In genomic region chr1:207807395-207808321, GRCh38 we compare ENCODE assay signal across 10 cellular contexts. TPM values are rescaled to one million over a fixed set of nuclear protein-coding genes. Genes with fewer than 3 reads are reported as not detected.
DNase-seq lines count a peak whose midpoint lies in the region; ATAC-seq and TF ChIP-seq lines count a peak whose summit lies in the region.
"Had no signal": no experiment of that assay in that cellular context is flagged by ENCODE, and none has a peak within 500 bp of the region (broad histone marks: within the 10 kb centered on the region; RNA-seq: fewer than 3 reads in every experiment).

No MANE protein-coding gene starts in this region.

- no peaks in the 10 kb centered on the region for H3K9me2 ChIP-seq in OCI-LY1 (ENCODE audit: low read depth, low read length)

- no peak overlapping the region for H3K4me3 ChIP-seq in OCI-LY1 (ENCODE audit: low read depth, low read length, poor library complexity, severe bottlenecking)
- H3K4me3 ChIP-seq in duodenal mucosa (ENCODE audit: low read depth in 1 of 2, low read length in 2 of 2) = peak overlapping the region in 1 of 2 donors; percentile 24

- peaks cover 99% of the 10 kb centered on the region for H3K36me3 Mint-ChIP-seq in CD4-positive, alpha-beta T cell (ENCODE audit: low read depth)
- peaks cover 5% of the 10 kb centered on the region for H3K36me3 Mint-ChIP-seq in osteocyte (ENCODE audit: unreplicated experiment)

- H3K36me3 ChIP-seq in OCI-LY1 (ENCODE audit: insufficient read depth, low read length) (peaks cover 95% of the 10 kb centered on the region), duodenal mucosa (ENCODE audit: control insufficient read depth in 1 of 2, insufficient read depth in 2 of 2, low read length in 2 of 2) (peaks cover 57 to 92% of the 10 kb centered on the region in 2 donors)

- H3K4me3 Mint-ChIP-seq in CD4-positive, alpha-beta T cell = no peak overlapping the region
- no peak overlapping the region for H3K4me3 Mint-ChIP-seq in osteocyte (ENCODE audit: unreplicated experiment)

- H3K27ac ChIP-seq in CD4-positive, alpha-beta T cell (ENCODE audit: low read depth, low read length) = peak overlapping the region; percentile 8
- H3K27ac ChIP-seq in OCI-LY1 (ENCODE audit: low read depth, low read length, poor library complexity, severe bottlenecking) (peak overlapping the region; percentile 30), duodenal mucosa (ENCODE audit: low read depth, low read length) (peak overlapping the region; percentile 12)

- no peaks in the 10 kb centered on the region for H3K27me3 Mint-ChIP-seq in CD4-positive, alpha-beta T cell
- H3K27me3 Mint-ChIP-seq in osteocyte (ENCODE audit: unreplicated experiment) = no peaks in the 10 kb centered on the region

- no peak overlapping the region for H2AFZ ChIP-seq in OCI-LY1 (ENCODE audit: low read length)

- peaks cover 3% of the 10 kb centered on the region for H3K4me1 ChIP-seq in OCI-LY1 (ENCODE audit: insufficient read depth, low read length, severe bottlenecking)
- peaks cover 55 to 61% of the 10 kb centered on the region in 2 donors for H3K4me1 ChIP-seq in duodenal mucosa (ENCODE audit: control insufficient read depth in 1 of 2, insufficient read depth in 2 of 2, low read length in 2 of 2)

- no peak for ATAC-seq in CD4-positive, alpha-beta T cell (ENCODE audit: poor library complexity)
- ATAC-seq in HG02571 (IDR thresholded peaks at IDR 0.05; ENCODE audit: unreplicated experiment) (no peak), GM21423 (IDR thresholded peaks at IDR 0.05; ENCODE audit: unreplicated experiment) (no peak)

- POLR2A ChIA-PET in CD4-positive, alpha-beta T cell (lab: Charles Lee) = interaction anchor here (0.6 to 1.6 kb wide), 2 partner anchors 15 to 16 kb away, joined by 3 to 5 read pairs; no protein-coding TSS in a partner anchor

- H3K27me3 ChIP-seq in CD4-positive, alpha-beta T cell (ENCODE audit: control insufficient read depth, insufficient read depth, low read length) = no peaks in the 10 kb centered on the region
- no peaks in the 10 kb centered on the region for H3K27me3 ChIP-seq in OCI-LY1 (ENCODE audit: insufficient read depth, low read length)
- H3K27me3 ChIP-seq in duodenal mucosa (ENCODE audit: control insufficient read depth in 1 of 2, insufficient read depth in 2 of 2, low read length in 2 of 2) = no peaks in the 10 kb centered on the region

- H3K4me2 ChIP-seq in OCI-LY1 (ENCODE audit: low read length) = no peak overlapping the region

- peaks cover 53% of the 10 kb centered on the region for H3K4me1 Mint-ChIP-seq in CD4-positive, alpha-beta T cell (ENCODE audit: low read depth)
- peaks cover 21% of the 10 kb centered on the region for H3K4me1 Mint-ChIP-seq in osteocyte (ENCODE audit: unreplicated experiment)

- peak overlapping the region; percentile 82 for H3K27ac Mint-ChIP-seq in CD4-positive, alpha-beta T cell
- H3K27ac Mint-ChIP-seq in osteocyte (ENCODE audit: unreplicated experiment) = peak overlapping the region; percentile 2

- intact Hi-C loops in CD4-positive, alpha-beta T cell (cut with DNase I, micrococcal nuclease) = no loop called here

- peaks cover 8% of the 10 kb centered on the region; the same call in 1 of the 2 replicates for H3K79me2 ChIP-seq in OCI-LY1 (ENCODE audit: insufficient read depth, low read length)

- H4K20me1 ChIP-seq in OCI-LY1 (ENCODE audit: insufficient read depth, low read length) = no peaks in the 10 kb centered on the region

- H3K9me3 ChIP-seq in CD4-positive, alpha-beta T cell (ENCODE audit: control insufficient read depth, low read length) = no peaks in the 10 kb centered on the region
- H3K9me3 ChIP-seq in OCI-LY1 (ENCODE audit: low read length) = no peaks in the 10 kb centered on the region
- no peaks in the 10 kb centered on the region for H3K9me3 ChIP-seq in duodenal mucosa (ENCODE audit: control insufficient read depth in 1 of 2, low read length in 2 of 2)

- DNase-seq in CD4-positive, alpha-beta T cell = no peak
- DNase-seq in osteocyte (ENCODE audit: extremely low spot score, unreplicated experiment) = peak; percentile 74
- no peak for DNase-seq in NCI-H187 treated with DMSO at 0.1 percent for 48 hours (lab: John Stamatoyannopoulos, UW)
- DNase-seq in 8988T = no peak
- DNase-seq: amniotic stem cell, NCI-H526 had no signal

- H3K9ac ChIP-seq in OCI-LY1 (ENCODE audit: low read length) (no peak overlapping the region), duodenal mucosa (ENCODE audit: low read depth in 1 of 2, low read length in 2 of 2) (peak overlapping the region in 1 of 2 donors; percentile 22)

- TF ChIP-seq CTCF in CD4-positive, alpha-beta T cell (IDR thresholded peaks at IDR 0.05) = no peak
- no peak for TF ChIP-seq CTCF in OCI-LY1 (IDR thresholded peaks at IDR 0.05; ENCODE audit: low read length)
- TF ChIP-seq CTCF in osteocyte (IDR thresholded peaks at IDR 0.05) = no peak

- CTCF ChIA-PET in CD4-positive, alpha-beta T cell (lab: Charles Lee) = no interaction called here

- H3K9me3 Mint-ChIP-seq in CD4-positive, alpha-beta T cell = no peaks in the 10 kb centered on the region
- H3K9me3 Mint-ChIP-seq in osteocyte (ENCODE audit: unreplicated experiment) = no peaks in the 10 kb centered on the region

- H3F3A ChIP-seq in OCI-LY1 (ENCODE audit: insufficient read depth, low read length) = no peaks in the 10 kb centered on the region; the same call in 1 of the 2 replicates

RNA-seq across cellular contexts. Expression of gene CD46, which starts 55.8 kb away (rescaled TPM):
- 100 to 1,000 TPM; 111 to 115 TPM for total RNA-seq in CD4-positive, alpha-beta T cell
- 97.3 and 102 TPM in 2 replicates for total RNA-seq in osteocyte
